8 cellular contexts compared by ENCODE assay signal in genomic region chr1:153921080-153921802, GRCh38. TPM values are rescaled to one million over a fixed set of nuclear protein-coding genes. Genes with fewer than 3 reads are reported as not detected.
DNase-seq lines count a peak whose midpoint lies in the region; ATAC-seq and TF ChIP-seq lines count a peak whose summit lies in the region.

No MANE protein-coding gene starts in this region.

- peaks cover 38% of the 10 kb centered on the region for H3K79me2 ChIP-seq in fibroblast of lung (ENCODE audit: control insufficient read depth, insufficient read depth, low read length)

- intact Hi-C loops in psoas muscle (cut with DNase I) (loop anchor here (1.0 to 5.0 kb wide), 4 partner anchors 39 to 124 kb away; no protein-coding TSS in a partner anchor), body of pancreas (cut with DNase I) (no loop called here), sciatic nerve (cut with DNase I) (no loop called here)

- H2AFZ ChIP-seq in fibroblast of lung (ENCODE audit: low read length): no peak overlapping the region

- H3K9ac ChIP-seq in fibroblast of lung (ENCODE audit: insufficient read depth, low read length): no peak overlapping the region

- H3K27me3 ChIP-seq in SJCRH30 (no peaks in the 10 kb centered on the region), fibroblast of lung (ENCODE audit: control insufficient read depth, insufficient read depth, low read length) (no peaks in the 10 kb centered on the region), psoas muscle (ENCODE audit: insufficient read depth in 3 of 3, low read length in 2 of 3) (no peaks in the 10 kb centered on the region), body of pancreas (no peaks in the 10 kb centered on the region)

- no peak for TF ChIP-seq CTCF in fibroblast of lung (conservative IDR thresholded peaks at IDR 0.05 in 1 of 2, IDR thresholded peaks at IDR 0.05 in 1 of 2; ENCODE audit: low read depth in 1 of 2, low read length in 2 of 2)
- no peak for TF ChIP-seq CTCF in psoas muscle (IDR thresholded peaks at IDR 0.05)
- no peak for TF ChIP-seq CTCF in body of pancreas (IDR thresholded peaks at IDR 0.05)

- DNase-seq in SJCRH30 (no peak), fibroblast of lung (ENCODE audit: low read depth in 2 of 2) (no peak), psoas muscle (no peak), body of pancreas (no peak), sciatic nerve (ENCODE audit: low spot score) (no peak), NCI-H128 (lab: John Stamatoyannopoulos, UW; ENCODE audit: unreplicated experiment) (no peak), NCI-H146 treated with DMSO at 0.1 percent for 48 hours (lab: John Stamatoyannopoulos, UW; ENCODE audit: unreplicated experiment) (no peak)

- H3K4me2 ChIP-seq in fibroblast of lung (ENCODE audit: extremely low read depth, insufficient read depth, low read length): peak overlapping the region; percentile 97

- H3K4me1 ChIP-seq in SJCRH30 (peaks cover 13% of the 10 kb centered on the region), fibroblast of lung (ENCODE audit: control insufficient read depth, extremely low read depth, insufficient read depth, low read length) (peaks cover 18% of the 10 kb centered on the region), psoas muscle (peaks cover 38% of the 10 kb centered on the region), body of pancreas (peaks cover 38% of the 10 kb centered on the region)

- WGBS in psoas muscle, 3 donors: 22 to 34% (median 23%) methylated on average over 3 of the region's 3 CpGs
- 22 to 26% methylated on average over 3 of the region's 3 CpGs for WGBS in body of pancreas, 2 donors

- H3K4me3 ChIP-seq in GM08714 (ENCODE audit: low read length) (peak overlapping the region; percentile 73), SJCRH30 (peak overlapping the region; percentile 66), fibroblast of lung (replicated peaks in 1 of 4; ENCODE audit: control extremely low read depth in 1 of 4, insufficient read depth in 1 of 4, low read depth in 3 of 4, low read length in 4 of 4) (peak overlapping the region; percentile 78 to 92 (median 86)), psoas muscle (peak overlapping the region; percentile 72), body of pancreas (peak overlapping the region in 1 of 2 donors; percentile 80)

- H3K36me3 ChIP-seq in SJCRH30: no peaks in the 10 kb centered on the region
- H3K36me3 ChIP-seq in fibroblast of lung (ENCODE audit: control insufficient read depth, insufficient read depth, low read length): no peaks in the 10 kb centered on the region
- peaks cover 0 to 2% of the 10 kb centered on the region in 2 donors for H3K36me3 ChIP-seq in psoas muscle (ENCODE audit: insufficient read depth in 1 of 2, low read depth in 1 of 2)
- H3K36me3 ChIP-seq in body of pancreas (replicated peaks in 1 of 2; ENCODE audit: insufficient read depth in 1 of 2, low read depth in 2 of 2): no peaks in the 10 kb centered on the region

- H3K27ac ChIP-seq in SJCRH30 (no peak overlapping the region), fibroblast of lung (ENCODE audit: insufficient read depth, low read length) (peak overlapping the region; percentile 57), psoas muscle (peak overlapping the region; percentile 92), body of pancreas (peak overlapping the region in 2 of 4 donors; percentile 70 to 90)

- peaks cover 3% of the 10 kb centered on the region for H4K20me1 ChIP-seq in fibroblast of lung (ENCODE audit: control insufficient read depth, extremely low read depth, insufficient read depth, low read length)

- no peak for ATAC-seq in psoas muscle
- no peak for ATAC-seq in body of pancreas
- no peak for ATAC-seq in sciatic nerve

- TF ChIP-seq POLR2A in body of pancreas (IDR thresholded peaks at IDR 0.05): no peak

- no peaks in the 10 kb centered on the region for H3K9me3 ChIP-seq in SJCRH30 (replicated peaks)
- H3K9me3 ChIP-seq in fibroblast of lung (ENCODE audit: control insufficient read depth, insufficient read depth, low read depth, low read length): no peaks in the 10 kb centered on the region
- H3K9me3 ChIP-seq in psoas muscle: no peaks in the 10 kb centered on the region
- H3K9me3 ChIP-seq in body of pancreas: no peaks in the 10 kb centered on the region

RNA-seq across cellular contexts. Expression of gene GATAD2B, which starts 1.5 kb away (rescaled TPM):
- total RNA-seq in SJCRH30 (2014; rRNA removed; shearing (Covaris generic)): 10.1 and 10.8 TPM in 2 replicates
- total RNA-seq in fibroblast of lung: 3.3 and 4.8 TPM in 2 replicates
- polyA plus RNA-seq in fibroblast of lung: 5.2 and 6.9 TPM in 2 replicates
- polyA plus RNA-seq in fibroblast of lung (2012): 8.5 and 9.0 TPM in 2 replicates
- 51.6 and 63.9 TPM in 2 replicates for polyA minus RNA-seq in fibroblast of lung (ENCODE audit: low replicate concordance)
- 10 to 100 TPM; 34.8 to 53.1 (median 43.1) TPM for total RNA-seq in psoas muscle
- polyA plus RNA-seq in psoas muscle: 1 to 10 TPM; 3.4 to 9.4 (median 5.7) TPM
- 10 to 100 TPM in 1 of 2 donors, 1 to 10 TPM in 1; 7.8 to 12.5 TPM for total RNA-seq in body of pancreas
- 59.6 TPM for total RNA-seq in sciatic nerve

RNA-seq across cellular contexts. Expression of gene DENND4B, which starts 25.3 kb away (rescaled TPM):
- total RNA-seq in SJCRH30 (2014; rRNA removed; shearing (Covaris generic)): 18.9 and 26.3 TPM in 2 replicates
- total RNA-seq in fibroblast of lung (13.6 and 17.7 TPM in 2 replicates), psoas muscle (10 to 100 TPM; 47.1 to 75.4 (median 50.3) TPM), body of pancreas (10 to 100 TPM; 33.2 to 54.7 TPM), sciatic nerve (78.9 TPM)
- polyA plus RNA-seq in fibroblast of lung (9.1 and 15.9 TPM in 2 replicates), psoas muscle (10 to 100 TPM; 23.1 to 40.4 (median 23.5) TPM)
- polyA plus RNA-seq in fibroblast of lung (2012): 12.4 and 16.0 TPM in 2 replicates
- polyA minus RNA-seq in fibroblast of lung (ENCODE audit: low replicate concordance): 48.3 and 58.9 TPM in 2 replicates

RNA-seq across cellular contexts. Expression of gene CRTC2, which starts 37.2 kb away (rescaled TPM):
- total RNA-seq in SJCRH30 (2014; rRNA removed; shearing (Covaris generic)): 10.1 and 13.4 TPM in 2 replicates
- total RNA-seq in fibroblast of lung (2.6 TPM in 2 replicates), psoas muscle (10 to 100 TPM; 17.0 to 39.0 (median 27.6) TPM), body of pancreas (10 to 100 TPM; 15.2 to 15.8 TPM), sciatic nerve (58.1 TPM)
- polyA plus RNA-seq in fibroblast of lung (7.1 and 10.9 TPM in 2 replicates), psoas muscle (10 to 100 TPM; 31.3 to 54.6 (median 31.3) TPM)
- 14.7 and 18.3 TPM in 2 replicates for polyA plus RNA-seq in fibroblast of lung (2012)
- polyA minus RNA-seq in fibroblast of lung (ENCODE audit: low replicate concordance): 98.3 and 119 TPM in 2 replicates

RNA-seq across cellular contexts. Expression of gene SLC39A1, which starts 42.1 kb away (rescaled TPM):
- 74.4 and 77.2 TPM in 2 replicates for total RNA-seq in SJCRH30 (2014; rRNA removed; shearing (Covaris generic))
- 113 and 119 TPM in 2 replicates for total RNA-seq in fibroblast of lung
- polyA plus RNA-seq in fibroblast of lung: 80.5 and 94.4 TPM in 2 replicates
- polyA plus RNA-seq in fibroblast of lung (2012): 89.0 and 97.9 TPM in 2 replicates
- polyA minus RNA-seq in fibroblast of lung (ENCODE audit: low replicate concordance): 118 and 119 TPM in 2 replicates
- total RNA-seq in psoas muscle: 10 to 100 TPM; 21.9 to 58.2 (median 38.0) TPM
- 10 to 100 TPM; 46.7 to 85.3 (median 65.9) TPM for polyA plus RNA-seq in psoas muscle
- 10 to 100 TPM; 30.7 to 35.5 TPM for total RNA-seq in body of pancreas
- 73.9 TPM for total RNA-seq in sciatic nerve

RNA-seq across cellular contexts. Expression of gene CREB3L4, which starts 46.5 kb away (rescaled TPM):
- 7.5 and 9.3 TPM in 2 replicates for total RNA-seq in SJCRH30 (2014; rRNA removed; shearing (Covaris generic))
- total RNA-seq in fibroblast of lung: 6.4 and 8.2 TPM in 2 replicates
- polyA plus RNA-seq in fibroblast of lung: 3.7 and 4.8 TPM in 2 replicates
- polyA plus RNA-seq in fibroblast of lung (2012): 3.3 and 4.6 TPM in 2 replicates
- polyA minus RNA-seq in fibroblast of lung (ENCODE audit: low replicate concordance): 2.0 and 16.6 TPM in 2 replicates
- 1 to 10 TPM; 3.7 to 5.6 (median 5.0) TPM for total RNA-seq in psoas muscle
- polyA plus RNA-seq in psoas muscle: 10 to 100 TPM in 1 of 3 donors, 1 to 10 TPM in 2; 4.3 to 12.6 (median 6.3) TPM
- 10 to 100 TPM in 1 of 2 donors, under 1 TPM in 1; 0.66 to 14.0 TPM for total RNA-seq in body of pancreas
- 11.8 TPM for total RNA-seq in sciatic nerve

Comparison
In these comparisons a context has a peak if more than half of its experiments do, and no peak if none do; other contexts are left out.
1. intact Hi-C loops: an anchor here in psoas muscle (1.0 to 5.0 kb wide); none called in body of pancreas and sciatic nerve.